Comparison of ENCODE assay signal across 8 cellular contexts in genomic region chr1:117929340-117930172, GRCh38. TPM values are rescaled to one million over a fixed set of nuclear protein-coding genes. Genes with fewer than 3 reads are reported as not detected.
DNase-seq lines count a peak whose midpoint lies in the region; ATAC-seq lines count a peak whose summit lies in the region.

GDAP2 (minus strand) TSS chr1:117929621; CDS start chr1:117920357, 9,264 bp downstream.
WDR3 (plus strand) TSS chr1:117929739; CDS start chr1:117933320, 3,581 bp downstream.

- H3K4me1 Mint-ChIP-seq in dendritic cell treated with granulocyte-macrophage colony-stimulating factor and Interleukin-4, amounts not matched to agents 40 ng/mL and 50 ng/mL, for 4 days (ENCODE audit: low read depth) = peaks cover 48% of the 10 kb centered on the region

- peak; percentile 60 to 97 (median 95) for DNase-seq in C1 segment of cervical spinal cord (lab: John Stamatoyannopoulos, UW)
- peak; percentile 95 for DNase-seq in NCI-H748 treated with DMSO at 0.1 percent for 48 hours (lab: John Stamatoyannopoulos, UW)
- DNase-seq in activated CD4-positive, alpha-beta T cell treated with anti-CD3 and anti-CD28 coated beads, Interleukin-2, amount 50 U/mL, for 24 hours (ENCODE audit: low read depth in 1 of 2, low spot score in 1 of 2) = peak; percentile 82 to 95
- DNase-seq in left lobe of liver (ENCODE audit: low spot score) = peak; percentile 98
- peak; percentile 95 for DNase-seq in stimulated activated CD4-positive, alpha-beta T cell treated with anti-CD3 and anti-CD28 coated beads, Interleukin-2, amount 100 ng/mL, for 4 hours (ENCODE audit: low read depth)

- ATAC-seq in GM19372 (IDR thresholded peaks at IDR 0.05; ENCODE audit: low read depth, unreplicated experiment) = peak; percentile 93
- ATAC-seq in HG03558 (IDR thresholded peaks at IDR 0.05; ENCODE audit: extremely low read depth, unreplicated experiment) = peak; percentile 82
- peak; percentile 92 for ATAC-seq in left lobe of liver

- peaks cover 28% of the 10 kb centered on the region for H3K36me3 Mint-ChIP-seq in dendritic cell treated with granulocyte-macrophage colony-stimulating factor and Interleukin-4, amounts not matched to agents 40 ng/mL and 50 ng/mL, for 4 days (ENCODE audit: low read depth)

- H3K27ac Mint-ChIP-seq in dendritic cell treated with granulocyte-macrophage colony-stimulating factor and Interleukin-4, amounts not matched to agents 40 ng/mL and 50 ng/mL, for 4 days = peak within 1 kb of the TSS; percentile 98

- intact Hi-C loops in dendritic cell treated with granulocyte-macrophage colony-stimulating factor and Interleukin-4, amounts not matched to agents 40 ng/mL and 50 ng/mL, for 4 days (cut with micrococcal nuclease) = loop anchor here (2.0 kb wide), 1 partner anchor 1211 kb away; the partner anchor contains the start of gene WARS2

- no peaks in the 10 kb centered on the region for H3K27me3 Mint-ChIP-seq in dendritic cell treated with granulocyte-macrophage colony-stimulating factor and Interleukin-4, amounts not matched to agents 40 ng/mL and 50 ng/mL, for 4 days

- H3K9me3 Mint-ChIP-seq in dendritic cell treated with granulocyte-macrophage colony-stimulating factor and Interleukin-4, amounts not matched to agents 40 ng/mL and 50 ng/mL, for 4 days = no peaks in the 10 kb centered on the region

- peak within 1 kb of the TSS; percentile 90 for H3K4me3 Mint-ChIP-seq in dendritic cell treated with granulocyte-macrophage colony-stimulating factor and Interleukin-4, amounts not matched to agents 40 ng/mL and 50 ng/mL, for 4 days

RNA-seq across cellular contexts. Expression of gene GDAP2, which starts in this region (rescaled TPM):
- 13.7 TPM for total RNA-seq in left lobe of liver

RNA-seq across cellular contexts. Expression of gene WDR3, which starts in this region (rescaled TPM):
- total RNA-seq in left lobe of liver = 14.6 TPM

Comparison
In these comparisons a context has a peak if more than half of its experiments do, and no peak if none do; other contexts are left out.
1. Peak in every context shown above with its lines: DNase-seq and ATAC-seq.